24 cellular contexts compared by ENCODE assay signal in genomic region chr16:31715915-31716314, GRCh38.
DNase-seq lines count a peak whose midpoint lies in the region; TF ChIP-seq lines count a peak whose summit lies in the region.
"Had no signal": no experiment of that assay in that cellular context is flagged by ENCODE, and none has a peak within 500 bp of the region (broad histone marks: within the 10 kb centered on the region; RNA-seq: fewer than 3 reads in every experiment).

No MANE protein-coding gene starts in this region.

- H3K4me2 ChIP-seq in BLaER1 treated with 17β-estradiol and CSF1 and Interleukin-3, amounts not matched to agents 10 nM and 100 nM: peak overlapping the region; percentile 74 to 96 (median 90); a peak in 21 of 22 replicates
- no peak overlapping the region for H3K4me2 ChIP-seq in neural cell (ENCODE audit: low read length)
- H3K4me2 ChIP-seq: GM23338, KMS-11 had no signal

- H4K20me1 ChIP-seq in BLaER1 treated with 17β-estradiol and CSF1 and Interleukin-3, amounts not matched to agents 10 nM and 100 nM: peaks cover 0 to 25% (median 13%) of the 10 kb centered on the region in 11 experiments; a peak in 9 of 22 replicates
- H4K20me1 ChIP-seq in neural cell (ENCODE audit: insufficient read depth): no peaks in the 10 kb centered on the region

- H3K4me3 Mint-ChIP-seq in CD8-positive, alpha-beta memory T cell: peak overlapping the region in 4 of 7 donors; percentile 3 to 100 (median 100)
- peak overlapping the region in 3 of 5 experiments; percentile 100 for H3K4me3 Mint-ChIP-seq in brain
- H3K4me3 Mint-ChIP-seq: HFFc6 had no signal

- intact Hi-C loops in colonic mucosa (cut with DNase I): loop anchor here (10.0 kb wide), 2 partner anchors 149 to 211 kb away; partner anchors contain the start of gene RUSF1

- peaks cover 64 to 84% (median 75%) of the 10 kb centered on the region in 3 donors for H3K4me1 Mint-ChIP-seq in CD8-positive, alpha-beta memory T cell
- H3K4me1 Mint-ChIP-seq in brain: peaks cover 35% of the 10 kb centered on the region

- peaks cover 46% of the 10 kb centered on the region for H3K79me2 ChIP-seq in neural cell (replicated peaks; ENCODE audit: insufficient read depth, low read length)

- H3K4me3 ChIP-seq in BLaER1 treated with 17β-estradiol and CSF1 and Interleukin-3, amounts not matched to agents 10 nM and 100 nM: peak overlapping the region in 7 of 10 experiments; percentile 0 to 96 (median 89); a peak in 9 of 20 replicates
- no peak overlapping the region for H3K4me3 ChIP-seq in CD8-positive, alpha-beta memory T cell (ENCODE audit: low read length)
- H3K4me3 ChIP-seq in neural cell (ENCODE audit: low read length) (peak overlapping the region; percentile 94), colonic mucosa (no peak overlapping the region)
- H3K4me3 ChIP-seq: ascending aorta, dorsolateral prefrontal cortex, GM23338, ovary had no signal

- no peak for DNase-seq in CD8-positive, alpha-beta memory T cell
- no peak for DNase-seq in COR-L47 (lab: John Stamatoyannopoulos, UW)
- DNase-seq in hepatic stellate cell (ENCODE audit: low spot score): no peak
- no peak for DNase-seq in colonic mucosa
- DNase-seq: activated CD4-positive, alpha-beta T cell treated with anti-CD3 and anti-CD28 coated beads for 36 hours; activated naive CD4-positive, alpha-beta T cell treated with anti-CD3 and anti-CD28 coated beads, Interleukin-2, amount 50 U/mL, for 16 hours; DMS53; dorsolateral prefrontal cortex; GDM1; HFFc6; mammary epithelial cell; NCI-H146; NCI-H524; ovary; spleen; stimulated activated CD4-positive, alpha-beta T cell treated with anti-CD3 and anti-CD28 coated beads, Interleukin-2, amount 100 ng/mL, for 48 hours; stimulated activated naive CD4-positive, alpha-beta T cell had no signal

- TF ChIP-seq CTCF in brain (conservative IDR thresholded peaks at IDR 0.05): no peak
- TF ChIP-seq CTCF in neural cell (IDR thresholded peaks at IDR 0.05; ENCODE audit: poor library complexity, severe bottlenecking): no peak
- TF ChIP-seq CTCF in colonic mucosa (IDR thresholded peaks at IDR 0.05): no peak

- H3K36me3 Mint-ChIP-seq in CD8-positive, alpha-beta memory T cell: peaks cover 6 to 46% (median 11%) of the 10 kb centered on the region in 3 donors
- peaks cover 68% of the 10 kb centered on the region for H3K36me3 Mint-ChIP-seq in brain

- no peak overlapping the region; a peak in 1 of 22 replicates for H3K9ac ChIP-seq in BLaER1 treated with 17β-estradiol and CSF1 and Interleukin-3, amounts not matched to agents 10 nM and 100 nM
- H3K9ac ChIP-seq in neural cell (ENCODE audit: low read length) (no peak overlapping the region), colonic mucosa (ENCODE audit: low read depth in 2 of 2, low read length in 2 of 2) (no peak overlapping the region)
- H3K9ac ChIP-seq: KMS-11 had no signal

- H2AFZ ChIP-seq in neural cell (ENCODE audit: low read depth, low read length): no peak overlapping the region
- H2AFZ ChIP-seq: GM23338 had no signal

- POLR2A ChIA-PET in CD8-positive, alpha-beta memory T cell (lab: Charles Lee): no interaction called here

- CTCF ChIA-PET in CD8-positive, alpha-beta memory T cell (lab: Charles Lee): no interaction called here

- H3K9me3 ChIP-seq in BLaER1 treated with 17β-estradiol and CSF1 and Interleukin-3, amounts not matched to agents 10 nM and 100 nM (replicated peaks in 1 of 11): peaks cover 54 to 69% (median 56%) of the 10 kb centered on the region in 11 experiments
- no peaks in the 10 kb centered on the region for H3K9me3 ChIP-seq in CD8-positive, alpha-beta memory T cell (ENCODE audit: low read length)
- H3K9me3 ChIP-seq in neural cell (ENCODE audit: low read length) (peaks cover 4% of the 10 kb centered on the region), colonic mucosa (no peaks in the 10 kb centered on the region)
- H3K9me3 ChIP-seq: ovary had no signal

- H3K27me3 ChIP-seq in BLaER1 treated with 17β-estradiol and CSF1 and Interleukin-3, amounts not matched to agents 10 nM and 100 nM: no peaks in the 10 kb centered on the region
- no peaks in the 10 kb centered on the region for H3K27me3 ChIP-seq in CD8-positive, alpha-beta memory T cell (ENCODE audit: insufficient read depth, low read length, poor library complexity, severe bottlenecking)
- H3K27me3 ChIP-seq in neural cell (ENCODE audit: insufficient read depth, low read depth, low read length) (no peaks in the 10 kb centered on the region), colonic mucosa (no peaks in the 10 kb centered on the region)
- H3K27me3 ChIP-seq: ascending aorta, dorsolateral prefrontal cortex, ovary, spleen had no signal

- no peak for TF ChIP-seq EP300 in neural cell (conservative IDR thresholded peaks at IDR 0.05; ENCODE audit: poor library complexity, severe bottlenecking)

- H3K9me3 Mint-ChIP-seq in CD8-positive, alpha-beta memory T cell: no peaks in the 10 kb centered on the region
- peaks cover 9 to 33% (median 12%) of the 10 kb centered on the region in 5 experiments for H3K9me3 Mint-ChIP-seq in brain
- H3K9me3 Mint-ChIP-seq: GM23338, HFFc6 had no signal

- H3F3A ChIP-seq in neural cell (ENCODE audit: insufficient read depth, low read length, poor library complexity, severe bottlenecking): no peaks in the 10 kb centered on the region

- TF ChIP-seq RAD21 in neural cell (conservative IDR thresholded peaks at IDR 0.05): no peak

- peak overlapping the region in 5 of 8 donors; percentile 26 to 94 (median 57) for H3K27ac Mint-ChIP-seq in CD8-positive, alpha-beta memory T cell
- no peak overlapping the region for H3K27ac Mint-ChIP-seq in brain
- H3K27ac Mint-ChIP-seq: GM23338; HFFc6; T-helper 1 cell treated with Interleukin-12 subunit alpha and Interleukin-12 subunit beta and Interleukin-4 antibody, amounts not matched to agents 30 μg/mL and 1 μg/mL, for 36 hours had no signal

- peak overlapping the region in 6 of 11 experiments; percentile 61 to 99 (median 98); a peak in 10 of 22 replicates for H3K27ac ChIP-seq in BLaER1 treated with 17β-estradiol and CSF1 and Interleukin-3, amounts not matched to agents 10 nM and 100 nM
- H3K27ac ChIP-seq in CD8-positive, alpha-beta memory T cell (ENCODE audit: low read depth, low read length): no peak overlapping the region
- H3K27ac ChIP-seq in neural cell (ENCODE audit: low read length) (no peak overlapping the region), colonic mucosa (no peak overlapping the region)
- H3K27ac ChIP-seq: ascending aorta, dorsolateral prefrontal cortex, KMS-11, ovary had no signal

- H3K4me1 ChIP-seq in BLaER1 treated with 17β-estradiol and CSF1 and Interleukin-3, amounts not matched to agents 10 nM and 100 nM: peaks cover 22 to 25% (median 24%) of the 10 kb centered on the region in 10 experiments
- H3K4me1 ChIP-seq in CD8-positive, alpha-beta memory T cell (ENCODE audit: insufficient read depth, low read length): peaks cover 35% of the 10 kb centered on the region
- peaks cover 5% of the 10 kb centered on the region for H3K4me1 ChIP-seq in colonic mucosa

- no peaks in the 10 kb centered on the region for H3K27me3 Mint-ChIP-seq in CD8-positive, alpha-beta memory T cell
- H3K27me3 Mint-ChIP-seq in brain: peaks cover 9% of the 10 kb centered on the region
- H3K27me3 Mint-ChIP-seq: activated CD4-positive, alpha-beta T cell treated with anti-CD3 and anti-CD28 coated beads for 36 hours had no signal

- H3K36me3 ChIP-seq in BLaER1 treated with 17β-estradiol and CSF1 and Interleukin-3, amounts not matched to agents 10 nM and 100 nM: peaks cover 52 to 65% (median 55%) of the 10 kb centered on the region in 11 experiments
- H3K36me3 ChIP-seq in CD8-positive, alpha-beta memory T cell (ENCODE audit: insufficient read depth, low read length): no peaks in the 10 kb centered on the region
- H3K36me3 ChIP-seq in neural cell (ENCODE audit: insufficient read depth, low read length): peaks cover 14% of the 10 kb centered on the region
- H3K36me3 ChIP-seq in colonic mucosa: no peaks in the 10 kb centered on the region
- H3K36me3 ChIP-seq: ascending aorta, ovary had no signal

- no peaks in the 10 kb centered on the region for H3K9me2 ChIP-seq in neural cell (ENCODE audit: insufficient read depth, low read length)

TF ChIP-seq in neural cell, 6 proteins besides CTCF, POLR2A, EP300 and RAD21:
- TF ChIP-seq POLR2AphosphoS5 (IDR thresholded peaks at IDR 0.05) (no peak), SMC3 (conservative IDR thresholded peaks at IDR 0.05; ENCODE audit: poor library complexity) (no peak), REST (IDR thresholded peaks at IDR 0.05; ENCODE audit: borderline replicate concordance) (no peak), TAF1 (IDR thresholded peaks at IDR 0.05; ENCODE audit: low read depth) (no peak), MXI1 (conservative IDR thresholded peaks at IDR 0.05; ENCODE audit: poor library complexity, severe bottlenecking) (no peak), EZH2 (IDR thresholded peaks at IDR 0.05; ENCODE audit: borderline replicate concordance, insufficient read depth, low read length, poor library complexity, severe bottlenecking) (no peak)

Comparison
In these comparisons a context has a peak if more than half of its experiments do, and no peak if none do; other contexts are left out.
1. H3K27ac ChIP-seq: peak in BLaER1 treated with 17β-estradiol and CSF1 and Interleukin-3, amounts not matched to agents 10 nM and 100 nM (6 of 11); none in CD8-positive, alpha-beta memory T cell (single experiment), neural cell (single experiment) and colonic mucosa (single experiment).
2. H3K4me3 ChIP-seq: peak in BLaER1 treated with 17β-estradiol and CSF1 and Interleukin-3, amounts not matched to agents 10 nM and 100 nM (7 of 10) and neural cell (single experiment); none in CD8-positive, alpha-beta memory T cell (single experiment) and colonic mucosa (single experiment).
3. H3K27ac Mint-ChIP-seq: peak in CD8-positive, alpha-beta memory T cell (5 of 8); none in brain (0 of 5).